29 cellular contexts compared by ENCODE assay signal in the genomic region with DNA sequence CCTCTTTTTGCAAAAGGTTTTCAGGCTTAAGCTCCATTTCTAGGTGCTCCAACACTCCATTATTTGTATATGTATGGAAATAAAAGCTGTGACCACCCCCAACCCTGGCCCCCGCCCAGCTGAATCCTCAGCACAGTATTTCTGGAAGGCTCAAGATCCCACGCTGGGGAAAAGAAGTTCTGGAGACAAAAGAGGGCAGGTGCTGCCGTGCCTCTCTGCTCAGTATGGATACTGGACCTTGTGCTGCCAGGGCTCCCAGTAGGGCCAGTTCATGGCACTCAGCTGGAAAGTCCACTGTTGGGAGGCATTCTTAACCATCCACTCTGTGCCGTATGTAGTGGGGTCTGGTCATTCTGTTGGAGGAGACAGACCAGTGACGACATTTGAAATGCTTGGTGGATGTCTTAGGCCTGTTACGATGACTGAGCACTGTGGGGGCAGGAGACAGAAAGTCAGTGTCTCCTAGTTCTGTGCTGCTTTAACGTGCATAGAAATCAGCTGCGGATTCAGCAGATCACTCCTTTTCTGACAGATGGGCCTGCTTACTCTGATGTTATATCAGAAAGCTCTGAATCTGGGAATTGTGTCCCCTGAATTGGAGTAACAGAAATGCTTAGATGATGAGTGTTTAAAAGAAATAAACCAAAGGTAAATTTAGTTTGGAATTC. TPM values are rescaled to one million over a fixed set of nuclear protein-coding genes. Genes with fewer than 3 reads are reported as not detected.
DNase-seq lines count a peak whose midpoint lies in the region.
"Had no signal": no experiment of that assay in that cellular context is flagged by ENCODE, and none has a peak within 500 bp of the region (broad histone marks: within the 10 kb centered on the region; RNA-seq: fewer than 3 reads in every experiment).

No MANE protein-coding gene starts in this region.

- H3K36me3 ChIP-seq in SJCRH30 (peaks cover 14% of the 10 kb centered on the region; the same call in 1 of the 2 replicates), subcutaneous abdominal adipose tissue (ENCODE audit: control insufficient read depth in 5 of 5, insufficient read depth in 5 of 5, low read length in 5 of 5) (peaks cover 0 to 59% (median 39%) of the 10 kb centered on the region in 5 donors)
- H3K36me3 ChIP-seq: breast epithelium had no signal

- H3K27ac Mint-ChIP-seq in T-helper 1 cell treated with Interleukin-12 subunit alpha and Interleukin-12 subunit beta and Interleukin-4 antibody, amounts not matched to agents 30 μg/mL and 1 μg/mL, for 36 hours, result peak overlapping the region; percentile 59
- peak overlapping the region; percentile 92 to 99 (median 98) for H3K27ac Mint-ChIP-seq in immature natural killer cell
- H3K27ac Mint-ChIP-seq: HFFc6 had no signal

- H3K4me3 ChIP-seq in SJCRH30 (no peak overlapping the region), subcutaneous abdominal adipose tissue (ENCODE audit: low read depth in 1 of 5, low read length in 5 of 5) (no peak overlapping the region)
- H3K4me3 ChIP-seq: adrenal gland, breast epithelium, coronary artery, heart right ventricle, prostate gland, tibial artery had no signal

- no peak overlapping the region for H3K9ac ChIP-seq in subcutaneous abdominal adipose tissue (ENCODE audit: low read length in 5 of 5)

- peaks cover 15% of the 10 kb centered on the region for H3K36me3 Mint-ChIP-seq in T-helper 1 cell treated with Interleukin-12 subunit alpha and Interleukin-12 subunit beta and Interleukin-4 antibody, amounts not matched to agents 30 μg/mL and 1 μg/mL, for 36 hours (ENCODE audit: low read depth)
- peaks cover 0 to 19% (median under 1%) of the 10 kb centered on the region in 3 donors for H3K36me3 Mint-ChIP-seq in immature natural killer cell

- H3K4me3 Mint-ChIP-seq in T-helper 1 cell treated with Interleukin-12 subunit alpha and Interleukin-12 subunit beta and Interleukin-4 antibody, amounts not matched to agents 30 μg/mL and 1 μg/mL, for 36 hours, result no peak overlapping the region
- peak overlapping the region in 3 of 5 donors; percentile 38 to 56 (median 45) for H3K4me3 Mint-ChIP-seq in immature natural killer cell
- H3K4me3 Mint-ChIP-seq: HFFc6 had no signal

- no peaks in the 10 kb centered on the region for H3K27me3 ChIP-seq in SJCRH30
- H3K27me3 ChIP-seq in subcutaneous abdominal adipose tissue (ENCODE audit: control insufficient read depth in 5 of 5, insufficient read depth in 4 of 5, low read length in 5 of 5), result no peaks in the 10 kb centered on the region
- H3K27me3 ChIP-seq: adrenal gland, breast epithelium, heart right ventricle, tibial artery had no signal

- H3K9me3 Mint-ChIP-seq in T-helper 1 cell treated with Interleukin-12 subunit alpha and Interleukin-12 subunit beta and Interleukin-4 antibody, amounts not matched to agents 30 μg/mL and 1 μg/mL, for 36 hours, result no peaks in the 10 kb centered on the region
- no peaks in the 10 kb centered on the region for H3K9me3 Mint-ChIP-seq in immature natural killer cell
- H3K9me3 Mint-ChIP-seq: HFFc6 had no signal

- DNase-seq in T-helper 1 cell, result no peak
- DNase-seq in SJCRH30, result no peak
- DNase-seq in immature natural killer cell, result no peak
- no peak for DNase-seq in cortex of kidney (lab: John Stamatoyannopoulos, UW)
- no peak for DNase-seq in activated gamma-delta T cell treated with Interleukin-2 at 50 U/mL for 16 hours
- no peak for DNase-seq in A172 (ENCODE audit: low spot score)
- DNase-seq: 8988T; activated CD4-positive, alpha-beta T cell treated with anti-CD3 and anti-CD28 coated beads, Interleukin-2, amount 50 U/mL, for 1 hour; activated T-cell treated with anti-CD3 and anti-CD28 coated beads for 4 hours; AML-193; COR-L47; DMS79 treated with DMSO at 0.1 percent for 48 hours; heart right ventricle; HFFc6; Kasumi-1; NCI-H1092; NCI-H2081; OCI-M1; SHP77; small intestine; stimulated activated CD4-positive, alpha-beta T cell treated with anti-CD3 and anti-CD28 coated beads, Interleukin-2, amount 100 ng/mL, for 48 hours; stimulated activated naive CD4-positive, alpha-beta T cell had no signal

- H3K9me3 ChIP-seq in SJCRH30 (replicated peaks) (no peaks in the 10 kb centered on the region), subcutaneous abdominal adipose tissue (ENCODE audit: control insufficient read depth in 5 of 5, low read length in 5 of 5) (no peaks in the 10 kb centered on the region)
- H3K9me3 ChIP-seq: adrenal gland, breast epithelium, heart right ventricle, prostate gland, tibial artery had no signal

- no peaks in the 10 kb centered on the region for H3K27me3 Mint-ChIP-seq in T-helper 1 cell treated with Interleukin-12 subunit alpha and Interleukin-12 subunit beta and Interleukin-4 antibody, amounts not matched to agents 30 μg/mL and 1 μg/mL, for 36 hours (ENCODE audit: low read depth)
- peaks cover 0 to 9% (median 3%) of the 10 kb centered on the region in 3 donors for H3K27me3 Mint-ChIP-seq in immature natural killer cell (ENCODE audit: low read depth in 3 of 3)

- H3K4me1 ChIP-seq in SJCRH30, result peaks cover 36% of the 10 kb centered on the region
- peaks cover 0 to 29% (median 25%) of the 10 kb centered on the region in 5 donors for H3K4me1 ChIP-seq in subcutaneous abdominal adipose tissue (ENCODE audit: control insufficient read depth in 5 of 5, insufficient read depth in 5 of 5, low read length in 5 of 5)
- H3K4me1 ChIP-seq: breast epithelium, prostate gland had no signal

- H3K4me1 Mint-ChIP-seq in T-helper 1 cell treated with Interleukin-12 subunit alpha and Interleukin-12 subunit beta and Interleukin-4 antibody, amounts not matched to agents 30 μg/mL and 1 μg/mL, for 36 hours (ENCODE audit: low read depth), result peaks cover 51% of the 10 kb centered on the region
- peaks cover 88 to 90% of the 10 kb centered on the region in 2 donors for H3K4me1 Mint-ChIP-seq in immature natural killer cell

- peak overlapping the region; percentile 50 for H3K27ac ChIP-seq in SJCRH30
- peak overlapping the region; percentile 3 for H3K27ac ChIP-seq in subcutaneous abdominal adipose tissue (ENCODE audit: low read depth, low read length)
- H3K27ac ChIP-seq: adrenal gland, prostate gland, tibial artery had no signal

RNA-seq across cellular contexts. Expression of a gene that starts 48.4 kb away (rescaled TPM):
- 0.04 and 0.08 TPM in 2 replicates for total RNA-seq in SJCRH30 (2014; rRNA removed; shearing (Covaris generic))
- polyA plus RNA-seq in immature natural killer cell, result not detected
- 0.55 TPM in 1 of 2 replicates, not detected in the other for total RNA-seq in A172 (2014; rRNA removed; shearing (Covaris generic))
